ENCODE assay signal across 10 cellular contexts in the genomic region with DNA sequence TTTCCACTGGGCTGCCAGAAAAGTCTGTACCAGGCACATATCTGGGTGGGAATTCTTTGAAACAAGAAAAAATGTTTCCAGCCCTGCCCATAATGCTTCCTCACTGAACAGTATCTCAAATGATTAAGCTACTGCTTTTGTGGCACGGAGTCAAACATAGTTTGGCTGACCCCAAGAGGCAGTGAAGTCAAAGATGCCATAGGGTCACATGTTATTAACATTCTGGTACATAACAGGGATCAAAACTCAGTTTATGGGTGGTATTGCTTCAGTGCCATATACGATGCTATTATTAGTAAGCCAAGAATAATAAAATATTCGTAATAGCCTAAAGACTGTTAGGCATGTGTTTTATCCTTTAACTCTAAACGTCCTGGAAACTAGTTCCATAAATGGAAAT.
DNase-seq lines count a peak whose midpoint lies in the region; ATAC-seq and TF ChIP-seq lines count a peak whose summit lies in the region.
"Had no signal": no experiment of that assay in that cellular context is flagged by ENCODE, and none has a peak within 500 bp of the region (broad histone marks: within the 10 kb centered on the region; RNA-seq: fewer than 3 reads in every experiment).

No MANE protein-coding gene starts in this region.

- no peak overlapping the region for H3K27ac Mint-ChIP-seq in effector memory CD8-positive, alpha-beta T cell
- no peak overlapping the region for H3K27ac Mint-ChIP-seq in activated T-cell treated with anti-CD3 and anti-CD28 coated beads, Interleukin-2, amount 50 U/mL, for 24 hours

- DNase-seq in HS-27A (ENCODE audit: low read depth) = peak; percentile 97
- DNase-seq in choroid plexus epithelial cell (ENCODE audit: low read depth) = peak; percentile 94
- DNase-seq in left kidney (ENCODE audit: low read depth, low spot score) = peak; percentile 5
- no peak for DNase-seq in effector memory CD8-positive, alpha-beta T cell
- no peak for DNase-seq in activated T-cell treated with anti-CD3 and anti-CD28 coated beads, Interleukin-2, amount 50 U/mL, for 24 hours
- DNase-seq: activated gamma-delta T cell, small intestine had no signal

- H3K36me3 Mint-ChIP-seq in effector memory CD8-positive, alpha-beta T cell (ENCODE audit: insufficient read depth) = no peaks in the 10 kb centered on the region
- peaks cover 14% of the 10 kb centered on the region for H3K36me3 Mint-ChIP-seq in activated T-cell treated with anti-CD3 and anti-CD28 coated beads, Interleukin-2, amount 50 U/mL, for 24 hours (ENCODE audit: low read depth)

- H3K27me3 Mint-ChIP-seq in effector memory CD8-positive, alpha-beta T cell = no peaks in the 10 kb centered on the region
- H3K27me3 Mint-ChIP-seq in activated T-cell treated with anti-CD3 and anti-CD28 coated beads, Interleukin-2, amount 50 U/mL, for 24 hours = no peaks in the 10 kb centered on the region

- H3K4me1 Mint-ChIP-seq in effector memory CD8-positive, alpha-beta T cell (ENCODE audit: low read depth in 2 of 2) = no peaks in the 10 kb centered on the region
- peaks cover 3% of the 10 kb centered on the region for H3K4me1 Mint-ChIP-seq in activated T-cell treated with anti-CD3 and anti-CD28 coated beads, Interleukin-2, amount 50 U/mL, for 24 hours (ENCODE audit: low read depth)

- H3K27ac ChIP-seq in temporal lobe (ENCODE audit: low read depth, low read length) = peak overlapping the region; percentile 5

- no peak overlapping the region for H3K4me3 Mint-ChIP-seq in effector memory CD8-positive, alpha-beta T cell
- H3K4me3 Mint-ChIP-seq in activated T-cell treated with anti-CD3 and anti-CD28 coated beads, Interleukin-2, amount 50 U/mL, for 24 hours = no peak overlapping the region

- H3K9me3 Mint-ChIP-seq in effector memory CD8-positive, alpha-beta T cell = no peaks in the 10 kb centered on the region
- H3K9me3 Mint-ChIP-seq in activated T-cell treated with anti-CD3 and anti-CD28 coated beads, Interleukin-2, amount 50 U/mL, for 24 hours = no peaks in the 10 kb centered on the region

- H3K4me3 ChIP-seq in choroid plexus epithelial cell (ENCODE audit: low read depth, low read length) = no peak overlapping the region

- no peak for TF ChIP-seq CTCF in choroid plexus epithelial cell (conservative IDR thresholded peaks at IDR 0.05; ENCODE audit: low read depth, low read length)

- ATAC-seq in effector memory CD8-positive, alpha-beta T cell (replicated peaks) = no peak
- ATAC-seq in GM18498 (IDR thresholded peaks at IDR 0.05; ENCODE audit: unreplicated experiment) (no peak), HG02623 (IDR thresholded peaks at IDR 0.05; ENCODE audit: unreplicated experiment) (no peak)

Comparison
In these comparisons a context has a peak if more than half of its experiments do, and no peak if none do; other contexts are left out.
1. DNase-seq: peak in HS-27A (single experiment), choroid plexus epithelial cell (single experiment) and left kidney (single experiment); none in effector memory CD8-positive, alpha-beta T cell (0 of 3) and activated T-cell treated with anti-CD3 and anti-CD28 coated beads, Interleukin-2, amount 50 U/mL, for 24 hours (single experiment).